In genomic region chr9:20048985-20049384, GRCh38 we compare ENCODE assay signal across 29 cellular contexts.
DNase-seq lines count a peak whose midpoint lies in the region; ATAC-seq and TF ChIP-seq lines count a peak whose summit lies in the region.
"Had no signal": no experiment of that assay in that cellular context is flagged by ENCODE, and none has a peak within 500 bp of the region (broad histone marks: within the 10 kb centered on the region; RNA-seq: fewer than 3 reads in every experiment).

No MANE protein-coding gene starts in this region.

- H3K4me1 Mint-ChIP-seq in naive B cell = peaks cover 25 to 54% (median 52%) of the 10 kb centered on the region in 3 donors
- H3K4me1 Mint-ChIP-seq in natural killer cell = no peaks in the 10 kb centered on the region
- H3K4me1 Mint-ChIP-seq: activated T-helper 17 cell treated with anti-CD3 and anti-CD28 coated beads, Interleukin-2, amount 50 U/mL, for 72 hours; central memory CD8-positive, alpha-beta T cell; mesothelial cell of epicardium had no signal

- H3K36me3 Mint-ChIP-seq in naive B cell (peaks cover 0 to 8% of the 10 kb centered on the region in 2 donors), natural killer cell (no peaks in the 10 kb centered on the region)
- H3K36me3 Mint-ChIP-seq: mesothelial cell of epicardium had no signal

- ATAC-seq in GM18498 (IDR thresholded peaks at IDR 0.05; ENCODE audit: unreplicated experiment) = peak; percentile 47
- ATAC-seq in HG02938 (IDR thresholded peaks at IDR 0.05; ENCODE audit: unreplicated experiment) = peak; percentile 46
- peak; percentile 82 to 86 for ATAC-seq in naive B cell (ENCODE audit: low read depth in 2 of 2)
- ATAC-seq in natural killer cell = no peak
- no peak for ATAC-seq in HG03108 (IDR thresholded peaks at IDR 0.05; ENCODE audit: unreplicated experiment)
- ATAC-seq: activated T-helper 17 cell treated with anti-CD3 and anti-CD28 coated beads, Interleukin-2, amount 50 U/mL, for 72 hours; body of pancreas; naive thymus-derived CD8-positive, alpha-beta T cell; psoas muscle; sciatic nerve had no signal

- intact Hi-C loops in natural killer cell (cut with micrococcal nuclease) = no loop called here

- no peak for TF ChIP-seq CTCF in natural killer cell (IDR thresholded peaks at IDR 0.05)

- H3K4me3 Mint-ChIP-seq in naive B cell = peak overlapping the region in 4 of 8 donors; percentile 10 to 71 (median 64)
- H3K4me3 Mint-ChIP-seq in natural killer cell = no peak overlapping the region
- H3K4me3 Mint-ChIP-seq: activated T-helper 17 cell treated with anti-CD3 and anti-CD28 coated beads, Interleukin-2, amount 50 U/mL, for 72 hours; central memory CD8-positive, alpha-beta T cell; endodermal cell; mesothelial cell of epicardium had no signal

- H3K9me3 Mint-ChIP-seq in naive B cell = peaks cover 0 to 5% (median 0%) of the 10 kb centered on the region in 7 donors
- no peaks in the 10 kb centered on the region for H3K9me3 Mint-ChIP-seq in natural killer cell
- H3K9me3 Mint-ChIP-seq: activated T-helper 17 cell treated with anti-CD3 and anti-CD28 coated beads, Interleukin-2, amount 50 U/mL, for 72 hours; central memory CD8-positive, alpha-beta T cell; endodermal cell; mesothelial cell of epicardium; naive thymus-derived CD8-positive, alpha-beta T cell had no signal

- peak overlapping the region in 1 of 6 donors; percentile 82 for H3K27ac Mint-ChIP-seq in naive B cell
- no peak overlapping the region for H3K27ac Mint-ChIP-seq in natural killer cell
- H3K27ac Mint-ChIP-seq: activated T-helper 17 cell treated with anti-CD3 and anti-CD28 coated beads, Interleukin-2, amount 50 U/mL, for 72 hours; endodermal cell; mesothelial cell of epicardium; naive thymus-derived CD8-positive, alpha-beta T cell had no signal

- DNase-seq in NOMO-1 treated with dmso at 0.1 percent for 144 hours (lab: John Stamatoyannopoulos, UW; ENCODE audit: unreplicated experiment) = peak; percentile 9
- peak; percentile 47 for DNase-seq in naive B cell
- no peak for DNase-seq in natural killer cell
- DNase-seq in NCI-H1048 (lab: John Stamatoyannopoulos, UW) = no peak
- DNase-seq: activated CD4-positive, alpha-beta T cell treated with anti-CD3 and anti-CD28 coated beads for 48 hours; activated naive CD4-positive, alpha-beta T cell treated with anti-CD3 and anti-CD28 coated beads, Interleukin-2, amount 50 U/mL, for 16 hours; body of pancreas; DMS79 treated with DMSO at 0.1 percent for 48 hours; endodermal cell; foreskin fibroblast; H7; head of caudate nucleus; IMR-90; naive thymus-derived CD8-positive, alpha-beta T cell; NCI-H1417 treated with DMSO at 0.1 percent for 48 hours; NCI-H2029 treated with DMSO at 0.1 percent for 48 hours; NCI-H2227 treated with DMSO at 0.1 percent for 48 hours; NCI-H526; occipital lobe; psoas muscle; SJCRH30; T-helper 9 cell had no signal

- H3K27me3 Mint-ChIP-seq in naive B cell = no peaks in the 10 kb centered on the region
- H3K27me3 Mint-ChIP-seq in natural killer cell (ENCODE audit: low read depth in 2 of 2) = peaks cover 0 to 2% of the 10 kb centered on the region in 2 donors
- H3K27me3 Mint-ChIP-seq: activated T-helper 17 cell treated with anti-CD3 and anti-CD28 coated beads, Interleukin-2, amount 50 U/mL, for 72 hours; central memory CD8-positive, alpha-beta T cell; naive thymus-derived CD8-positive, alpha-beta T cell had no signal

Comparison
In these comparisons a context has a peak if more than half of its experiments do, and no peak if none do; other contexts are left out.
1. ATAC-seq: peak in GM18498 (single experiment), HG02938 (single experiment) and naive B cell (2 of 2); none in natural killer cell (0 of 3) and HG03108 (single experiment).
2. DNase-seq: peak in NOMO-1 treated with dmso at 0.1 percent for 144 hours (single experiment) and naive B cell (single experiment); none in natural killer cell (single experiment) and NCI-H1048 (single experiment).